Comparison of ENCODE assay signal across 1 cellular context in the genomic region with DNA sequence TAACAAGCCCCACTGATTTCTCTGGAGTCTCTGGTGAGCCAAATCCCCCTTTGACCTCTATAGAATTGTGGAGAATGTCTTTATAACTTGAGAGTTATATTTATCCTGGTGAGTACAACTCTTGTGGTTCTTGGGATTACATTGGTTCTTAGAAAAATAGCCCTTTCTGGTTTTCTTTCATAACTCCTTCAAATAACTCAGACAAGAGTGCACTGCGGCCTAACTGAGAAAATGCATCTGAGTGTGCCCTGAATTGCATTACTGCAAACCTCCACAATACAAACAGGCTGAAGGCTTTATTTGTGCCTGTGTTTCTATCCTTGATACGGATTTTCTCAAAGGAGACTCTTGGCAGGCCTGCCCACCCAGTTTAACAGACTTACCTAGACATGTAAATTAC.
TF ChIP-seq lines count a peak whose summit lies in the region.

No MANE protein-coding gene starts in this region.

TF ChIP-seq in GM23338, 12 proteins besides CTCF, POLR2A, EP300 and RAD21 (continued from another document):
- TF ChIP-seq, protein P1, sequence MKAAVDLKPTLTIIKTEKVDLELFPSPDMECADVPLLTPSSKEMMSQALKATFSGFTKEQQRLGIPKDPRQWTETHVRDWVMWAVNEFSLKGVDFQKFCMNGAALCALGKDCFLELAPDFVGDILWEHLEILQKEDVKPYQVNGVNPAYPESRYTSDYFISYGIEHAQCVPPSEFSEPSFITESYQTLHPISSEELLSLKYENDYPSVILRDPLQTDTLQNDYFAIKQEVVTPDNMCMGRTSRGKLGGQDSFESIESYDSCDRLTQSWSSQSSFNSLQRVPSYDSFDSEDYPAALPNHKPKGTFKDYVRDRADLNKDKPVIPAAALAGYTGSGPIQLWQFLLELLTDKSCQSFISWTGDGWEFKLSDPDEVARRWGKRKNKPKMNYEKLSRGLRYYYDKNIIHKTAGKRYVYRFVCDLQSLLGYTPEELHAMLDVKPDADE (IDR thresholded peaks at IDR 0.05) = no peak
- TF ChIP-seq EZH2 (IDR thresholded peaks at IDR 0.05; ENCODE audit: low read depth, unreplicated experiment) (no peak), NANOG (IDR thresholded peaks at IDR 0.05; ENCODE audit: borderline replicate concordance) (no peak), EZH2phosphoT487 (IDR thresholded peaks at IDR 0.05; ENCODE audit: unreplicated experiment) (no peak)
- TF ChIP-seq, protein P2, sequence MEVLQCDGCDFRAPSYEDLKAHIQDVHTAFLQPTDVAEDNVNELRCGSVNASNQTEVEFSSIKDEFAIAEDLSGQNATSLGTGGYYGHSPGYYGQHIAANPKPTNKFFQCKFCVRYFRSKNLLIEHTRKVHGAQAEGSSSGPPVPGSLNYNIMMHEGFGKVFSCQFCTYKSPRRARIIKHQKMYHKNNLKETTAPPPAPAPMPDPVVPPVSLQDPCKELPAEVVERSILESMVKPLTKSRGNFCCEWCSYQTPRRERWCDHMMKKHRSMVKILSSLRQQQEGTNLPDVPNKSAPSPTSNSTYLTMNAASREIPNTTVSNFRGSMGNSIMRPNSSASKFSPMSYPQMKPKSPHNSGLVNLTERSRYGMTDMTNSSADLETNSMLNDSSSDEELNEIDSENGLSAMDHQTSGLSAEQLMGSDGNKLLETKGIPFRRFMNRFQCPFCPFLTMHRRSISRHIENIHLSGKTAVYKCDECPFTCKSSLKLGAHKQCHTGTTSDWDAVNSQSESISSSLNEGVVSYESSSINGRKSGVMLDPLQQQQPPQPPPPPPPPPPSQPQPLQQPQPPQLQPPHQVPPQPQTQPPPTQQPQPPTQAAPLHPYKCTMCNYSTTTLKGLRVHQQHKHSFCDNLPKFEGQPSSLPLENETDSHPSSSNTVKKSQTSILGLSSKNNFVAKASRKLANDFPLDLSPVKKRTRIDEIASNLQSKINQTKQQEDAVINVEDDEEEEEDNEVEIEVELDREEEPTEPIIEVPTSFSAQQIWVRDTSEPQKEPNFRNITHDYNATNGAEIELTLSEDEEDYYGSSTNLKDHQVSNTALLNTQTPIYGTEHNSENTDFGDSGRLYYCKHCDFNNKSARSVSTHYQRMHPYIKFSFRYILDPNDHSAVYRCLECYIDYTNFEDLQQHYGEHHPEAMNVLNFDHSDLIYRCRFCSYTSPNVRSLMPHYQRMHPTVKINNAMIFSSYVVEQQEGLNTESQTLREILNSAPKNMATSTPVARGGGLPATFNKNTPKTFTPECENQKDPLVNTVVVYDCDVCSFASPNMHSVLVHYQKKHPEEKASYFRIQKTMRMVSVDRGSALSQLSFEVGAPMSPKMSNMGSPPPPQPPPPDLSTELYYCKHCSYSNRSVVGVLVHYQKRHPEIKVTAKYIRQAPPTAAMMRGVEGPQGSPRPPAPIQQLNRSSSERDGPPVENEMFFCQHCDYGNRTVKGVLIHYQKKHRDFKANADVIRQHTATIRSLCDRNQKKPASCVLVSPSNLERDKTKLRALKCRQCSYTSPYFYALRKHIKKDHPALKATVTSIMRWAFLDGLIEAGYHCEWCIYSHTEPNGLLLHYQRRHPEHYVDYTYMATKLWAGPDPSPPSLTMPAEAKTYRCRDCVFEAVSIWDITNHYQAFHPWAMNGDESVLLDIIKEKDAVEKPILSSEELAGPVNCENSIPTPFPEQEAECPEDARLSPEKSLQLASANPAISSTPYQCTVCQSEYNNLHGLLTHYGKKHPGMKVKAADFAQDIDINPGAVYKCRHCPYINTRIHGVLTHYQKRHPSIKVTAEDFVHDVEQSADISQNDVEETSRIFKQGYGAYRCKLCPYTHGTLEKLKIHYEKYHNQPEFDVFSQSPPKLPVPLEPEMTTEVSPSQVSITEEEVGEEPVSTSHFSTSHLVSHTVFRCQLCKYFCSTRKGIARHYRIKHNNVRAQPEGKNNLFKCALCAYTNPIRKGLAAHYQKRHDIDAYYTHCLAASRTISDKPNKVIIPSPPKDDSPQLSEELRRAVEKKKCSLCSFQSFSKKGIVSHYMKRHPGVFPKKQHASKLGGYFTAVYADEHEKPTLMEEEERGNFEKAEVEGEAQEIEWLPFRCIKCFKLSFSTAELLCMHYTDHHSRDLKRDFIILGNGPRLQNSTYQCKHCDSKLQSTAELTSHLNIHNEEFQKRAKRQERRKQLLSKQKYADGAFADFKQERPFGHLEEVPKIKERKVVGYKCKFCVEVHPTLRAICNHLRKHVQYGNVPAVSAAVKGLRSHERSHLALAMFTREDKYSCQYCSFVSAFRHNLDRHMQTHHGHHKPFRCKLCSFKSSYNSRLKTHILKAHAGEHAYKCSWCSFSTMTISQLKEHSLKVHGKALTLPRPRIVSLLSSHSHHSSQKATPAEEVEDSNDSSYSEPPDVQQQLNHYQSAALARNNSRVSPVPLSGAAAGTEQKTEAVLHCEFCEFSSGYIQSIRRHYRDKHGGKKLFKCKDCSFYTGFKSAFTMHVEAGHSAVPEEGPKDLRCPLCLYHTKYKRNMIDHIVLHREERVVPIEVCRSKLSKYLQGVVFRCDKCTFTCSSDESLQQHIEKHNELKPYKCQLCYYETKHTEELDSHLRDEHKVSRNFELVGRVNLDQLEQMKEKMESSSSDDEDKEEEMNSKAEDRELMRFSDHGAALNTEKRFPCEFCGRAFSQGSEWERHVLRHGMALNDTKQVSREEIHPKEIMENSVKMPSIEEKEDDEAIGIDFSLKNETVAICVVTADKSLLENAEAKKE (CRISPR knock-in tag; IDR thresholded peaks at IDR 0.05) = no peak
- TF ChIP-seq, protein P3, sequence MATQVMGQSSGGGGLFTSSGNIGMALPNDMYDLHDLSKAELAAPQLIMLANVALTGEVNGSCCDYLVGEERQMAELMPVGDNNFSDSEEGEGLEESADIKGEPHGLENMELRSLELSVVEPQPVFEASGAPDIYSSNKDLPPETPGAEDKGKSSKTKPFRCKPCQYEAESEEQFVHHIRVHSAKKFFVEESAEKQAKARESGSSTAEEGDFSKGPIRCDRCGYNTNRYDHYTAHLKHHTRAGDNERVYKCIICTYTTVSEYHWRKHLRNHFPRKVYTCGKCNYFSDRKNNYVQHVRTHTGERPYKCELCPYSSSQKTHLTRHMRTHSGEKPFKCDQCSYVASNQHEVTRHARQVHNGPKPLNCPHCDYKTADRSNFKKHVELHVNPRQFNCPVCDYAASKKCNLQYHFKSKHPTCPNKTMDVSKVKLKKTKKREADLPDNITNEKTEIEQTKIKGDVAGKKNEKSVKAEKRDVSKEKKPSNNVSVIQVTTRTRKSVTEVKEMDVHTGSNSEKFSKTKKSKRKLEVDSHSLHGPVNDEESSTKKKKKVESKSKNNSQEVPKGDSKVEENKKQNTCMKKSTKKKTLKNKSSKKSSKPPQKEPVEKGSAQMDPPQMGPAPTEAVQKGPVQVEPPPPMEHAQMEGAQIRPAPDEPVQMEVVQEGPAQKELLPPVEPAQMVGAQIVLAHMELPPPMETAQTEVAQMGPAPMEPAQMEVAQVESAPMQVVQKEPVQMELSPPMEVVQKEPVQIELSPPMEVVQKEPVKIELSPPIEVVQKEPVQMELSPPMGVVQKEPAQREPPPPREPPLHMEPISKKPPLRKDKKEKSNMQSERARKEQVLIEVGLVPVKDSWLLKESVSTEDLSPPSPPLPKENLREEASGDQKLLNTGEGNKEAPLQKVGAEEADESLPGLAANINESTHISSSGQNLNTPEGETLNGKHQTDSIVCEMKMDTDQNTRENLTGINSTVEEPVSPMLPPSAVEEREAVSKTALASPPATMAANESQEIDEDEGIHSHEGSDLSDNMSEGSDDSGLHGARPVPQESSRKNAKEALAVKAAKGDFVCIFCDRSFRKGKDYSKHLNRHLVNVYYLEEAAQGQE (IDR thresholded peaks at IDR 0.05; ENCODE audit: unreplicated experiment) = no peak
